Comparison of ENCODE assay signal across 9 cellular contexts in genomic region chr1:20187103-20187812, GRCh38. TPM values are rescaled to one million over a fixed set of nuclear protein-coding genes. Genes with fewer than 3 reads are reported as not detected.
A peak's percentile ranks its signal among the peaks of the same experiment; 100 is the strongest.
DNase-seq lines count a peak whose midpoint lies in the region; ATAC-seq lines count a peak whose summit lies in the region.
"Had no signal": no experiment of that assay in that cellular context is flagged by ENCODE, and none has a peak within 500 bp of the region (broad histone marks: within the 10 kb centered on the region; RNA-seq: fewer than 3 reads in every experiment).

No MANE protein-coding gene starts in this region.

- DNase-seq in NCI-H1092 treated with DMSO at 0.1 percent for 48 hours (lab: John Stamatoyannopoulos, UW): peak; percentile 32
- DNase-seq in NCI-H1092 (lab: John Stamatoyannopoulos, UW): no peak
- peak; percentile 72 for DNase-seq in activated CD4-positive, alpha-beta T cell treated with anti-CD3 and anti-CD28 coated beads, Interleukin-2, amount 10 ng/mL, durations not matched to agents 24 days and 14 days
- peak in 2 of 3 experiments; percentile 6 to 27 for DNase-seq in stimulated activated CD4-positive, alpha-beta T cell treated with anti-CD3 and anti-CD28 coated beads, TNF-alpha, amount 100 ng/mL, for 24 hours (ENCODE audit: low read depth in 3 of 3)
- DNase-seq in NCI-H446 treated with DMSO at 0.1 percent for 48 hours (lab: John Stamatoyannopoulos, UW): no peak
- DNase-seq in A172 (ENCODE audit: low spot score): no peak

- no peak for ATAC-seq in HG03108 (IDR thresholded peaks at IDR 0.05; ENCODE audit: unreplicated experiment)
- ATAC-seq: A549 had no signal

- H3K9me3 Mint-ChIP-seq in activated CD4-positive, alpha-beta T cell treated with anti-CD3 and anti-CD28 coated beads, Interleukin-2, amount 10 ng/mL, durations not matched to agents 24 days and 14 days: no peaks in the 10 kb centered on the region

- H3K4me1 ChIP-seq in esophagus (ENCODE audit: control insufficient read depth in 2 of 2, insufficient read depth in 2 of 2, low read length in 1 of 2): peaks cover 0 to 5% of the 10 kb centered on the region in 2 donors

- H3K4me1 Mint-ChIP-seq in activated CD4-positive, alpha-beta T cell treated with anti-CD3 and anti-CD28 coated beads, Interleukin-2, amount 10 ng/mL, durations not matched to agents 24 days and 14 days: peaks cover 53% of the 10 kb centered on the region

- peaks cover 30% of the 10 kb centered on the region for H3K27me3 Mint-ChIP-seq in activated CD4-positive, alpha-beta T cell treated with anti-CD3 and anti-CD28 coated beads, Interleukin-2, amount 10 ng/mL, durations not matched to agents 24 days and 14 days

- intact Hi-C loops in activated CD4-positive, alpha-beta T cell treated with anti-CD3 and anti-CD28 coated beads, Interleukin-2, amount 10 ng/mL, durations not matched to agents 24 days and 14 days (cut with micrococcal nuclease): loop anchor here (2.0 kb wide), 2 partner anchors 16 to 34 kb away; no protein-coding TSS in a partner anchor

- peak overlapping the region; percentile 18 to 57 for H3K27ac ChIP-seq in esophagus (ENCODE audit: low read depth in 2 of 2, low read length in 1 of 2)

- H3K4me3 ChIP-seq in esophagus (ENCODE audit: low read depth in 1 of 2, low read length in 2 of 2): no peak overlapping the region
- H3K4me3 ChIP-seq: A549 had no signal

- H3K36me3 ChIP-seq in esophagus (ENCODE audit: control insufficient read depth in 2 of 2, insufficient read depth in 2 of 2, low read length in 1 of 2): no peaks in the 10 kb centered on the region

- 41 to 43% methylated on average over 7 of the region's 7 CpGs for WGBS in esophagus, 2 donors

- H3K4me3 Mint-ChIP-seq in activated CD4-positive, alpha-beta T cell treated with anti-CD3 and anti-CD28 coated beads, Interleukin-2, amount 10 ng/mL, durations not matched to agents 24 days and 14 days: peak overlapping the region; percentile 80

- peak overlapping the region; percentile 83 for H3K27ac Mint-ChIP-seq in activated CD4-positive, alpha-beta T cell treated with anti-CD3 and anti-CD28 coated beads, Interleukin-2, amount 10 ng/mL, durations not matched to agents 24 days and 14 days

- peaks cover 0 to 2% of the 10 kb centered on the region in 2 donors for H3K9me3 ChIP-seq in esophagus (ENCODE audit: control insufficient read depth in 2 of 2, insufficient read depth in 1 of 2, low read depth in 1 of 2, low read length in 1 of 2)
- H3K9me3 ChIP-seq: A549 had no signal

- peaks cover 0 to 3% of the 10 kb centered on the region in 2 donors for H3K27me3 ChIP-seq in esophagus (ENCODE audit: control insufficient read depth in 1 of 2, insufficient read depth in 2 of 2, low read length in 2 of 2)

- H3K36me3 Mint-ChIP-seq in activated CD4-positive, alpha-beta T cell treated with anti-CD3 and anti-CD28 coated beads, Interleukin-2, amount 10 ng/mL, durations not matched to agents 24 days and 14 days (ENCODE audit: low read depth): peaks cover 11% of the 10 kb centered on the region

RNA-seq across cellular contexts. Expression of gene PLA2G2C, which starts 0.9 kb away (rescaled TPM):
- 0.28 and 0.40 TPM in 2 replicates for total RNA-seq in activated CD4-positive, alpha-beta T cell treated with anti-CD3 and anti-CD28 coated beads, Interleukin-2, amount 10 ng/mL, durations not matched to agents 24 days and 14 days
- polyA plus RNA-seq in esophagus: under 1 TPM; 0.07 to 0.14 TPM
- total RNA-seq in A172 (2014; rRNA removed; shearing (Covaris generic)): not detected in 2 replicates
- polyA plus RNA-seq: A549 had no signal

RNA-seq across cellular contexts. Expression of gene UBXN10, which starts 1.4 kb away (rescaled TPM):
- 1.2 and 1.3 TPM in 2 replicates for total RNA-seq in activated CD4-positive, alpha-beta T cell treated with anti-CD3 and anti-CD28 coated beads, Interleukin-2, amount 10 ng/mL, durations not matched to agents 24 days and 14 days
- polyA plus RNA-seq in esophagus: 1 to 10 TPM in 1 of 2 donors, under 1 TPM in 1; 0.35 to 1.2 TPM
- not detected in 2 replicates for total RNA-seq in A172 (2014; rRNA removed; shearing (Covaris generic))
- polyA plus RNA-seq: A549 had no signal

RNA-seq across cellular contexts. Expression of gene PLA2G2F, which starts 48.1 kb away (rescaled TPM):
- not detected in 2 replicates for total RNA-seq in activated CD4-positive, alpha-beta T cell treated with anti-CD3 and anti-CD28 coated beads, Interleukin-2, amount 10 ng/mL, durations not matched to agents 24 days and 14 days
- polyA plus RNA-seq in esophagus: under 1 TPM; 0.01 to 0.02 TPM
- not detected in 2 replicates for total RNA-seq in A172 (2014; rRNA removed; shearing (Covaris generic))
- polyA plus RNA-seq: A549 had no signal

Comparison
In these comparisons a context has a peak if more than half of its experiments do, and no peak if none do; other contexts are left out.
1. DNase-seq: peak in NCI-H1092 treated with DMSO at 0.1 percent for 48 hours (single experiment), activated CD4-positive, alpha-beta T cell treated with anti-CD3 and anti-CD28 coated beads, Interleukin-2, amount 10 ng/mL, durations not matched to agents 24 days and 14 days (single experiment) and stimulated activated CD4-positive, alpha-beta T cell treated with anti-CD3 and anti-CD28 coated beads, TNF-alpha, amount 100 ng/mL, for 24 hours (2 of 3); none in NCI-H1092 (single experiment), NCI-H446 treated with DMSO at 0.1 percent for 48 hours (single experiment) and A172 (single experiment).